Comparison of ENCODE assay signal across 1 cellular context in the genomic region with DNA sequence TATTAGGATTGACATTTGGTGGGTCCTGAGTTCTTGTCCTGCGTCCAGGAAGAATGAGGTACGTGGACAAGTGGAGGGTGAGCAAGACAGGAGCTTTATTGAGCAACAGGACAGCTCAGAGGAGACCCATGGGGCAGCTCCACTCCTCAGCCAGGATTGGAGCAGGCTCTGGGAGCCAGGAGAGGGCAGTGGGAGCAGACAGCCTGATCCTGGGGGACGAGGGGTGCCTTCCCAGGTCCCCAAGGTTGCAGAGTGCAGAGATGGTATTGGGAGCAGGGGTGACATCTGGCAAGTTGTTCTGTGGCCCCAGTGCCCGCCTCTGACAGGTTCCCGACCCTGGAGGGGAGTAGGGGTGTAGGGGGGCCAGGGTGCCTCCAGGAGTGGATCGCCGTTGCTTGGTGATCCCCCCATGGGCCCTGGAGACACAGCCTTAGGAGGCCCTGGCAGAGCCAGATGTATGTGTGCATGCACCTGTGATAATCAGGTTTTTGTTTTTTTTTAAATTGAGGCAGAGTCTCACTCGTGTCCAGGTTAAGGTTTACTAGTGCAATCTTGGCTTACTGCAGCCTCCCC.
TF ChIP-seq lines count a peak whose summit lies in the region.

No MANE protein-coding gene starts in this region.

TF ChIP-seq in HepG2, 621 proteins besides CTCF, POLR2A, EP300 and RAD21:
- peak; percentile 78 for TF ChIP-seq AGO2 (optimal IDR thresholded peaks at IDR 0.05; ENCODE audit: low read depth, low read length)
- TF ChIP-seq TAF15 (IDR thresholded peaks at IDR 0.05; ENCODE audit: low read depth, low read length, poor library complexity, severe bottlenecking) = no peak
- no peak for TF ChIP-seq MTF1 (CRISPR knock-in tag; IDR thresholded peaks at IDR 0.05)
- TF ChIP-seq RBM22 (optimal IDR thresholded peaks at IDR 0.05; ENCODE audit: low read length) = peak; percentile 73
